ENCODE assay signal across 10 cellular contexts in the genomic region with DNA sequence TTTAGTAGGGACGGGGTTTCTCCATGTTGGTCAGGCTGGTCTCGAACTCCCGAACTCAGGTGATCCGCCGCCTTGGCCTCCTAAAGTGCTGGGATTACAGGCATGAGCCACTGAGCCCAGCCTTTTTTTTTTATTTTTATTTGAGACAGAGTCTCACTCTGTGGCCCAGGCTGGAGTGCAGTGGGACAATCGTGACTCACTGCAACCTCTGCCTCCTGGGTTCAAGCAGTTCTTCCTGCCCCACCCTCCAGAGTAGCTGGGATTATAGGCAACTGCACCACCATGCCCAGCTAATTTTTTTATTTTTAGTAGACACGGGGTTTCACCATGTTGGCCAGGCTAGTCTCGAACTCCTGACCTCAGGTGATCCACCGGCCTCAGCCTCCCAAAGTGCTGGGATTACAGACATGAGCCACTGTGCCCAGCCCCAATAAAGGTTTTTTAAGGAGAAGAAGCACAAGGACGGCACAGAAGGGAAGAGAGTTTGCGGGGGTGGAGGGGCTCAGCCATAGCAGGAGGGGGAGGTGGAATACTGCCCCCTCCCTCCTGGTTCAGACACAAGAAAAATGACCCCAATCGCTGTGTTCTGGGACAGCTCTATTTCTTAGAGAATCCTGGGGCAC. TPM values are rescaled to one million over a fixed set of nuclear protein-coding genes. Genes with fewer than 3 reads are reported as not detected.
DNase-seq lines count a peak whose midpoint lies in the region; ATAC-seq, FAIRE-seq and TF ChIP-seq lines count a peak whose summit lies in the region.
"Not testable (repeated sequence)": the region's sequence is repeated elsewhere in the genome, so short reads cannot be mapped to it uniquely, and the experiment has no call there.
"Had no signal": no experiment of that assay in that cellular context is flagged by ENCODE, and none has a peak within 500 bp of the region (broad histone marks: within the 10 kb centered on the region; RNA-seq: fewer than 3 reads in every experiment).

No MANE protein-coding gene starts in this region.

- not testable (repeated sequence) for H4K91ac ChIP-seq in neuronal stem cell (ENCODE audit: low read depth, low read length, poor library complexity)

- H2AK5ac ChIP-seq in neuronal stem cell (ENCODE audit: low read depth, low read length): peak overlapping the region; percentile 27

- H3K9me2 ChIP-seq in SK-N-SH: not testable (repeated sequence)

- peak; percentile 71 for DNase-seq in A172 (ENCODE audit: low spot score)
- DNase-seq in SK-N-SH; choroid plexus epithelial cell (ENCODE audit: low read depth); fibroblast of pulmonary artery (ENCODE audit: low read depth); HepG2 (ENCODE audit: low spot score); neuronal stem cell (ENCODE audit: low spot score); stomach: not testable (repeated sequence)

- H4K8ac ChIP-seq in neuronal stem cell (ENCODE audit: low read depth, low read length): not testable (repeated sequence)

- H3K4me3 ChIP-seq in HUES48 (ENCODE audit: low read depth, low read length): peak overlapping the region; percentile 40
- 0 out of 4 replicates have a peak overlapping the region, but pooled peaks of 1 of the 2 experiments have one; percentile 1 for H3K4me3 ChIP-seq in SK-N-SH (ENCODE audit: low read depth in 2 of 2, low read length in 1 of 2)
- peak overlapping the region; percentile 10 for H3K4me3 ChIP-seq in choroid plexus epithelial cell (ENCODE audit: low read depth, low read length)
- peak overlapping the region; percentile 15 for H3K4me3 ChIP-seq in fibroblast of pulmonary artery (replicated peaks; ENCODE audit: low read depth, low read length)
- peak overlapping the region in 2 of 3 experiments; percentile 35 to 50; a peak in 2 of 6 replicates for H3K4me3 ChIP-seq in HepG2 (replicated peaks in 1 of 3; ENCODE audit: insufficient read depth in 1 of 3, low read depth in 2 of 3, low read length in 3 of 3)
- peak overlapping the region in 1 of 2 donors; percentile 32 for H3K4me3 ChIP-seq in neuronal stem cell (ENCODE audit: low read length in 2 of 2)
- H3K4me3 ChIP-seq in stomach: peak overlapping the region in 1 of 4 donors; percentile 9

- H4K20me1 ChIP-seq in SK-N-SH (ENCODE audit: insufficient read depth); HepG2 (ENCODE audit: insufficient read depth, low read length): not testable (repeated sequence)

- not testable (repeated sequence) for H3K79me2 ChIP-seq in SK-N-SH (ENCODE audit: insufficient read depth); HepG2 (ENCODE audit: insufficient read depth, low read length)

- FAIRE-seq in HepG2 (lab: Jason Lieb, UNC): not testable (repeated sequence)

- H2BK15ac ChIP-seq in neuronal stem cell (ENCODE audit: low read length): not testable (repeated sequence)

- H3K14ac ChIP-seq in neuronal stem cell (ENCODE audit: low read length): not testable (repeated sequence)

- H3K4ac ChIP-seq in neuronal stem cell (ENCODE audit: low read length): not testable (repeated sequence)

- H3K36me3 ChIP-seq in HUES48 (ENCODE audit: control insufficient read depth, insufficient read depth, low read length); SK-N-SH (replicated peaks in 1 of 2; ENCODE audit: control insufficient read depth in 1 of 2, insufficient read depth in 2 of 2, low read length in 1 of 2); HepG2 (replicated peaks in 1 of 2; ENCODE audit: control insufficient read depth in 1 of 2, insufficient read depth in 2 of 2, low read length in 2 of 2); neuronal stem cell (replicated peaks in 1 of 2; ENCODE audit: control insufficient read depth in 2 of 2, insufficient read depth in 2 of 2, low read length in 2 of 2); stomach: not testable (repeated sequence)

- not testable (repeated sequence) for TF ChIP-seq CTCF in SK-N-SH (IDR thresholded peaks at IDR 0.05); choroid plexus epithelial cell (conservative IDR thresholded peaks at IDR 0.05; ENCODE audit: low read depth, low read length); fibroblast of pulmonary artery (IDR thresholded peaks at IDR 0.05; ENCODE audit: low read length, missing control alignments); HepG2 (CRISPR knock-in tag; IDR thresholded peaks at IDR 0.05); stomach (IDR thresholded peaks at IDR 0.05)

- not testable (repeated sequence) for TF ChIP-seq POLR2A in HepG2 (IDR thresholded peaks at IDR 0.05; ENCODE audit: insufficient read depth in 1 of 2, low read depth in 2 of 2, low read length in 2 of 2); stomach (IDR thresholded peaks at IDR 0.05)

- WGBS in SK-N-SH (ENCODE audit: low lambda C conversion rate): 83% methylated on average over 12 of the region's 12 CpGs
- 75% methylated on average over 12 of the region's 12 CpGs for WGBS in HepG2 (ENCODE audit: low lambda C conversion rate)
- WGBS in neuronal stem cell (ENCODE audit: extremely low coverage in 2 of 2, insufficient read length in 2 of 2, insufficient replicate concordance in 1 of 2), 2 donors: no CpG with 5 or more reads among the region's 12 CpGs
- WGBS in stomach, 5 donors: 79 to 89% (median 83%) methylated on average over 12 of the region's 12 CpGs

- H2BK120ac ChIP-seq in neuronal stem cell (ENCODE audit: low read depth, low read length): not testable (repeated sequence)

- POLR2A ChIA-PET in SK-N-SH (lab: Yijun Ruan, JAX); HepG2 (lab: Yijun Ruan, JAX): not testable (repeated sequence)

- in situ Hi-C loops in HepG2 (cut with HindIII; ENCODE audit: extremely low pct_ligation_motif_present, low pct_unique_long_range_greater_than_20kb): not testable (repeated sequence)

- ATAC-seq in HepG2: not testable (repeated sequence)

- H3K79me1 ChIP-seq in neuronal stem cell (ENCODE audit: low read depth, low read length): not testable (repeated sequence)

- H3K27ac ChIP-seq in HUES48 (ENCODE audit: low read depth, low read length) (peak overlapping the region; percentile 100), SK-N-SH (ENCODE audit: low read depth in 2 of 2, low read length in 1 of 2) (peak overlapping the region; percentile 77 to 95), neuronal stem cell (replicated peaks; ENCODE audit: low read length) (peak overlapping the region; percentile 100), stomach (peak overlapping the region; percentile 38 to 89 (median 88))
- H3K27ac ChIP-seq in HepG2 (ENCODE audit: extremely low read length, insufficient read depth, low read length): not testable (repeated sequence)

- peaks cover 24% of the 10 kb centered on the region for H3F3A ChIP-seq in SK-N-SH (replicated peaks; ENCODE audit: insufficient read depth)

- peak overlapping the region; percentile 71; the same call in 1 of the 2 replicates for H2AFZ ChIP-seq in SK-N-SH (ENCODE audit: low read depth)
- H2AFZ ChIP-seq in HepG2 (ENCODE audit: low read length): peak overlapping the region; percentile 58
- H2AFZ ChIP-seq in neuronal stem cell (ENCODE audit: low read length): peak overlapping the region; percentile 71

- H3K9ac ChIP-seq in HUES48 (ENCODE audit: low read depth, low read length) (peak overlapping the region; percentile 69), SK-N-SH (peak overlapping the region; percentile 37; the same call in 1 of the 2 replicates), HepG2 (ENCODE audit: insufficient read depth, low read depth, low read length) (peak overlapping the region; percentile 17; the same call in 1 of the 2 replicates)
- not testable (repeated sequence) for H3K9ac ChIP-seq in neuronal stem cell (ENCODE audit: low read depth, low read length, poor library complexity)

- H3K27me3 ChIP-seq in HUES48 (ENCODE audit: control insufficient read depth, insufficient read depth, low read length); SK-N-SH (ENCODE audit: insufficient read depth); HepG2 (ENCODE audit: control insufficient read depth in 1 of 2, insufficient read depth in 2 of 2, low read length in 2 of 2); neuronal stem cell (ENCODE audit: control insufficient read depth in 3 of 3, insufficient read depth in 3 of 3, low read depth in 1 of 3, low read length in 3 of 3); stomach: not testable (repeated sequence)

- H2BK12ac ChIP-seq in neuronal stem cell (ENCODE audit: low read length): not testable (repeated sequence)

- intact Hi-C loops in HepG2 (cut with micrococcal nuclease; ENCODE audit: unreplicated experiment); stomach (cut with DNase I; ENCODE audit: low total_unique reads): not testable (repeated sequence)

- not testable (repeated sequence) for H3K9me3 ChIP-seq in HUES48 (ENCODE audit: control insufficient read depth, insufficient read depth, low read length); SK-N-SH; HepG2 (ENCODE audit: low read length); neuronal stem cell (replicated peaks in 1 of 2; ENCODE audit: control insufficient read depth in 2 of 2, insufficient read depth in 1 of 2, low read depth in 1 of 2, low read length in 2 of 2); stomach

- CTCF ChIA-PET in SK-N-SH (lab: Yijun Ruan, JAX): interaction anchor here (1.1 to 1.6 kb wide), 3 partner anchors 17 to 117 kb away, joined by 3 to 4 read pairs (median 4); no protein-coding TSS in a partner anchor
- CTCF ChIA-PET in HepG2 (lab: Yijun Ruan, JAX; ENCODE audit: low intra/inter-chr PET ratio, low total read pairs): not testable (repeated sequence)

- H3K18ac ChIP-seq in neuronal stem cell (ENCODE audit: low read length): peak overlapping the region; percentile 90

- BruUV-seq in HepG2 (replicated peaks; lab: Mats Ljungman, UMichigan): not testable (repeated sequence)

- TF ChIP-seq RAD21 in SK-N-SH (IDR thresholded peaks at IDR 0.05; ENCODE audit: low read length); HepG2 (CRISPR knock-in tag; IDR thresholded peaks at IDR 0.05): not testable (repeated sequence)

- H3K4me2 ChIP-seq in SK-N-SH: peak overlapping the region; percentile 39
- peak overlapping the region; percentile 68 for H3K4me2 ChIP-seq in HepG2 (ENCODE audit: low read depth, low read length)
- H3K4me2 ChIP-seq in neuronal stem cell (ENCODE audit: insufficient read depth, low read length, poor library complexity, severe bottlenecking): peak overlapping the region; percentile 41

- not testable (repeated sequence) for TF ChIP-seq EP300 in SK-N-SH (IDR thresholded peaks at IDR 0.05; ENCODE audit: borderline replicate concordance in 1 of 2, low read depth in 1 of 2, low read length in 1 of 2); HepG2 (IDR thresholded peaks at IDR 0.05; ENCODE audit: low read depth in 2 of 2, low read length in 2 of 2); HepG2 (CRISPR knock-in tag; IDR thresholded peaks at IDR 0.05; ENCODE audit: borderline replicate concordance); stomach (IDR thresholded peaks at IDR 0.05)

- H3K23ac ChIP-seq in neuronal stem cell (ENCODE audit: low read depth, low read length, poor library complexity): not testable (repeated sequence)

- H3K4me1 ChIP-seq in HUES48 (ENCODE audit: control insufficient read depth, insufficient read depth, low read length): peaks cover 42% of the 10 kb centered on the region
- peaks cover 0 to 27% of the 10 kb centered on the region in 2 experiments; a peak in 2 of 4 replicates for H3K4me1 ChIP-seq in SK-N-SH (ENCODE audit: control insufficient read depth in 1 of 2, insufficient read depth in 2 of 2, low read depth in 1 of 2, low read length in 1 of 2)
- peaks cover 15% of the 10 kb centered on the region; the same call in 1 of the 2 replicates for H3K4me1 ChIP-seq in HepG2 (ENCODE audit: insufficient read depth, low read length)
- peaks cover 20% of the 10 kb centered on the region in 2 donors for H3K4me1 ChIP-seq in neuronal stem cell (ENCODE audit: control insufficient read depth in 2 of 2, insufficient read depth in 1 of 2, low read depth in 1 of 2, low read length in 2 of 2)
- H3K4me1 ChIP-seq in stomach: peaks cover 7 to 53% (median 20%) of the 10 kb centered on the region in 4 donors

- H2BK5ac ChIP-seq in neuronal stem cell (ENCODE audit: low read length): peak overlapping the region; percentile 41

RNA-seq across cellular contexts. Expression of a gene that starts 32.5 kb away (rescaled TPM):
- total RNA-seq in A172 (2014; rRNA removed; shearing (Covaris generic)): 142 and 146 TPM in 2 replicates
- polyA plus RNA-seq in SK-N-SH (2012; rRNA removed) (147 and 190 TPM in 2 replicates), HepG2 (2011; rRNA removed) (15.9 and 17.3 TPM in 2 replicates), stomach (10 to 100 TPM; 11.2 to 33.2 (median 13.4) TPM)
- 125 and 144 TPM in 2 replicates for polyA plus RNA-seq in SK-N-SH (2012; cell fraction: cytosol; rRNA removed)
- polyA plus RNA-seq in SK-N-SH (2012; cell fraction: nucleus; rRNA removed): 170 and 281 TPM in 2 replicates
- total RNA-seq in HepG2 (2016; rRNA removed; fragmentation: Illumina TruSeq; extraction: Trizol) (23.7 and 26.9 TPM in 2 replicates), stomach (100 to 1,000 TPM in 3 of 5 donors, 10 to 100 TPM in 2; 50.8 to 211 (median 107) TPM)
- total RNA-seq in HepG2 (2016; cell fraction: cytosol; rRNA removed; fragmentation: Illumina TruSeq; extraction: Trizol; ENCODE audit: low read depth): 1.3 and 2.3 TPM in 2 replicates
- 20.6 and 25.2 TPM in 2 replicates for total RNA-seq in HepG2 (2016; cell fraction: insoluble cytoplasmic fraction; rRNA removed; fragmentation: Illumina TruSeq; extraction: Trizol)
- total RNA-seq in HepG2 (2016; cell fraction: membrane; rRNA removed; fragmentation: Illumina TruSeq; extraction: Trizol): 4.6 and 6.2 TPM in 2 replicates
- 28.7 and 35.3 TPM in 2 replicates for total RNA-seq in HepG2 (2016; cell fraction: nucleus; rRNA removed; fragmentation: Illumina TruSeq; extraction: Trizol)
- polyA plus RNA-seq in HepG2 (2011; cell fraction: cytosol; rRNA removed): 7.7 and 9.9 TPM in 2 replicates
- 14.7 and 14.8 TPM in 2 replicates for polyA plus RNA-seq in HepG2 (2011; cell fraction: nucleus; rRNA removed)
- 10.9 and 12.0 TPM in 2 replicates for polyA plus RNA-seq in HepG2 (2012)
- polyA plus RNA-seq in HepG2 (2016; cell fraction: cytosol; fragmentation: Illumina TruSeq; extraction: Trizol; ENCODE audit: low read depth): 0.78 and 0.81 TPM in 2 replicates
- 12.1 and 14.0 TPM in 2 replicates for polyA plus RNA-seq in HepG2 (2016; cell fraction: insoluble cytoplasmic fraction; fragmentation: Illumina TruSeq; extraction: Trizol; ENCODE audit: low read depth)
- 1.8 and 2.1 TPM in 2 replicates for polyA plus RNA-seq in HepG2 (2016; cell fraction: membrane; fragmentation: Illumina TruSeq; extraction: Trizol; ENCODE audit: low read depth)
- polyA plus RNA-seq in HepG2 (2016; cell fraction: nucleus; fragmentation: Illumina TruSeq; extraction: Trizol; ENCODE audit: insufficient read depth, low read depth): 22.1 and 22.9 TPM in 2 replicates
- 29.5 and 80.4 TPM in 2 replicates for polyA minus RNA-seq in HepG2 (2011; rRNA and poly(A)+ RNA removed; ENCODE audit: low replicate concordance)
- 14.3 and 18.8 TPM in 2 replicates for polyA minus RNA-seq in HepG2 (2011; cell fraction: cytosol; rRNA and poly(A)+ RNA removed)
- 39.1 and 52.5 TPM in 2 replicates for polyA minus RNA-seq in HepG2 (2011; cell fraction: nucleus; rRNA and poly(A)+ RNA removed)
- polyA plus RNA-seq in neuronal stem cell (2013, experiment 1 of 2): 72.7 TPM
- 73.3 TPM for polyA plus RNA-seq in neuronal stem cell (2013, experiment 2 of 2)

RNA-seq across cellular contexts. Expression of a gene that starts 54.4 kb away (rescaled TPM):
- 6.7 and 8.9 TPM in 2 replicates for total RNA-seq in A172 (2014; rRNA removed; shearing (Covaris generic))
- polyA plus RNA-seq in SK-N-SH (2012; rRNA removed) (159 and 200 TPM in 2 replicates), HepG2 (2011; rRNA removed) (0.37 and 0.45 TPM in 2 replicates), stomach (10 to 100 TPM in 1 of 3 donors, 1 to 10 TPM in 2; 9.6 to 39.5 (median 9.9) TPM)
- polyA plus RNA-seq in SK-N-SH (2012; cell fraction: cytosol; rRNA removed): 163 and 191 TPM in 2 replicates
- polyA plus RNA-seq in SK-N-SH (2012; cell fraction: nucleus; rRNA removed): 211 and 277 TPM in 2 replicates
- total RNA-seq in HepG2 (2016; rRNA removed; fragmentation: Illumina TruSeq; extraction: Trizol) (4.8 and 11.2 TPM in 2 replicates), stomach (10 to 100 TPM in 2 of 5 donors, 1 to 10 TPM in 2, not detected in 1; 5.5 to 16.1 (median 9.3) TPM)
- 1.9 and 6.6 TPM in 2 replicates for total RNA-seq in HepG2 (2016; cell fraction: cytosol; rRNA removed; fragmentation: Illumina TruSeq; extraction: Trizol; ENCODE audit: low read depth)
- 5.2 and 16.9 TPM in 2 replicates for total RNA-seq in HepG2 (2016; cell fraction: insoluble cytoplasmic fraction; rRNA removed; fragmentation: Illumina TruSeq; extraction: Trizol)
- 4.7 and 7.7 TPM in 2 replicates for total RNA-seq in HepG2 (2016; cell fraction: membrane; rRNA removed; fragmentation: Illumina TruSeq; extraction: Trizol)
- 9.1 and 18.5 TPM in 2 replicates for total RNA-seq in HepG2 (2016; cell fraction: nucleus; rRNA removed; fragmentation: Illumina TruSeq; extraction: Trizol)
- 0.39 and 0.50 TPM in 2 replicates for polyA plus RNA-seq in HepG2 (2011; cell fraction: cytosol; rRNA removed)
- 0.51 and 0.62 TPM in 2 replicates for polyA plus RNA-seq in HepG2 (2011; cell fraction: nucleus; rRNA removed)
- 0.13 and 0.16 TPM in 2 replicates for polyA plus RNA-seq in HepG2 (2012)
- 1.0 and 2.5 TPM in 2 replicates for polyA plus RNA-seq in HepG2 (2016; cell fraction: cytosol; fragmentation: Illumina TruSeq; extraction: Trizol; ENCODE audit: low read depth)
- polyA plus RNA-seq in HepG2 (2016; cell fraction: insoluble cytoplasmic fraction; fragmentation: Illumina TruSeq; extraction: Trizol; ENCODE audit: low read depth): 4.9 and 5.1 TPM in 2 replicates
- 2.7 and 3.5 TPM in 2 replicates for polyA plus RNA-seq in HepG2 (2016; cell fraction: membrane; fragmentation: Illumina TruSeq; extraction: Trizol; ENCODE audit: low read depth)
- polyA plus RNA-seq in HepG2 (2016; cell fraction: nucleus; fragmentation: Illumina TruSeq; extraction: Trizol; ENCODE audit: insufficient read depth, low read depth): 18.1 and 26.1 TPM in 2 replicates
- 0.10 and 5.1 TPM in 2 replicates for polyA minus RNA-seq in HepG2 (2011; rRNA and poly(A)+ RNA removed; ENCODE audit: low replicate concordance)
- polyA minus RNA-seq in HepG2 (2011; cell fraction: cytosol; rRNA and poly(A)+ RNA removed): not detected in 2 replicates
- polyA minus RNA-seq in HepG2 (2011; cell fraction: nucleus; rRNA and poly(A)+ RNA removed): 0.13 TPM in 1 of 2 replicates, not detected in the other
- 8.0 TPM for polyA plus RNA-seq in neuronal stem cell (2013, experiment 1 of 2)
- 7.7 TPM for polyA plus RNA-seq in neuronal stem cell (2013, experiment 2 of 2)
- total RNA-seq: CD4-positive, alpha-beta T cell had no signal
- polyA plus RNA-seq: naive thymus-derived CD4-positive, alpha-beta T cell had no signal
